Comparison of ENCODE assay signal across 13 cellular contexts in genomic region chr7:30472081-30472770, GRCh38. TPM values are rescaled to one million over a fixed set of nuclear protein-coding genes. Genes with fewer than 3 reads are reported as not detected.
DNase-seq lines count a peak whose midpoint lies in the region; ATAC-seq and TF ChIP-seq lines count a peak whose summit lies in the region.
"Had no signal": no experiment of that assay in that cellular context is flagged by ENCODE, and none has a peak within 500 bp of the region (broad histone marks: within the 10 kb centered on the region; RNA-seq: fewer than 3 reads in every experiment).

No MANE protein-coding gene starts in this region.

- peaks cover 24% of the 10 kb centered on the region for H3K36me3 Mint-ChIP-seq in CD4-positive, CD25-positive, alpha-beta regulatory T cell
- peaks cover 41% of the 10 kb centered on the region for H3K36me3 Mint-ChIP-seq in T-cell

- WGBS in sigmoid colon, 2 donors: 59 to 84% methylated on average over 4 of the region's 4 CpGs

- peak in 1 of 3 donors; percentile 28 for DNase-seq in CD4-positive, CD25-positive, alpha-beta regulatory T cell
- DNase-seq in T-cell (no peak), fibroblast of mammary gland (ENCODE audit: low read depth) (peak; percentile 34), sigmoid colon (peak; percentile 44), T1000 (lab: John Stamatoyannopoulos, UW) (no peak), NCI-H1105 treated with DMSO at 0.1 percent for 48 hours (lab: John Stamatoyannopoulos, UW) (no peak)
- DNase-seq: activated T-cell treated with anti-CD3 and anti-CD28 coated beads, Interleukin-2, amount 50 U/mL, for 1 hour; caudate nucleus; NCI-H2171; OCI-M1 had no signal

- peak overlapping the region in 2 of 3 donors; percentile 34 to 58 for H3K27ac Mint-ChIP-seq in CD4-positive, CD25-positive, alpha-beta regulatory T cell
- no peak overlapping the region for H3K27ac Mint-ChIP-seq in T-cell

- H3K4me1 Mint-ChIP-seq in CD4-positive, CD25-positive, alpha-beta regulatory T cell: peaks cover 40 to 96% (median 74%) of the 10 kb centered on the region in 4 donors
- H3K4me1 Mint-ChIP-seq in T-cell: peaks cover 90 to 94% (median 94%) of the 10 kb centered on the region in 3 donors

- no peak overlapping the region for H3K27ac ChIP-seq in CD4-positive, CD25-positive, alpha-beta regulatory T cell (ENCODE audit: insufficient read depth, low read length, poor library complexity, severe bottlenecking)
- H3K27ac ChIP-seq in sigmoid colon: peak overlapping the region; percentile 74 to 81 (median 80)

- H3K4me3 Mint-ChIP-seq in CD4-positive, CD25-positive, alpha-beta regulatory T cell: peak overlapping the region in 1 of 4 donors; percentile 35
- H3K4me3 Mint-ChIP-seq in T-cell: no peak overlapping the region
- H3K4me3 Mint-ChIP-seq: CD14-positive monocyte had no signal

- no peaks in the 10 kb centered on the region for H3K27me3 Mint-ChIP-seq in CD4-positive, CD25-positive, alpha-beta regulatory T cell
- H3K27me3 Mint-ChIP-seq in T-cell: no peaks in the 10 kb centered on the region

- intact Hi-C loops in sigmoid colon (cut with DNase I): loop anchor here (5.0 to 10.0 kb wide), 3 partner anchors 40 to 190 kb away; partner anchors contain the start of genes GARS1 and ZNRF2

- no peaks in the 10 kb centered on the region for H3K9me3 ChIP-seq in CD4-positive, CD25-positive, alpha-beta regulatory T cell (ENCODE audit: control insufficient read depth in 2 of 2, low read length in 2 of 2)
- H3K9me3 ChIP-seq in sigmoid colon: no peaks in the 10 kb centered on the region

- no peaks in the 10 kb centered on the region for H3K27me3 ChIP-seq in CD4-positive, CD25-positive, alpha-beta regulatory T cell (ENCODE audit: control insufficient read depth, insufficient read depth, low read length)
- no peaks in the 10 kb centered on the region for H3K27me3 ChIP-seq in sigmoid colon

- TF ChIP-seq EP300 in sigmoid colon (IDR thresholded peaks at IDR 0.05): no peak

- peaks cover 20% of the 10 kb centered on the region for H3K36me3 ChIP-seq in CD4-positive, CD25-positive, alpha-beta regulatory T cell (ENCODE audit: control insufficient read depth, insufficient read depth, low read length)
- no peaks in the 10 kb centered on the region for H3K36me3 ChIP-seq in sigmoid colon

- CTCF ChIA-PET in T-cell (lab: Charles Lee): interaction anchor here in 1 of 2 donors (0.7 kb wide), 1 partner anchor 35 kb away, joined by 3 read pairs; no protein-coding TSS in a partner anchor

- no peak for TF ChIP-seq POLR2A in sigmoid colon (IDR thresholded peaks at IDR 0.05)

- ATAC-seq in CD4-positive, CD25-positive, alpha-beta regulatory T cell (ENCODE audit: low read depth in 2 of 2): no peak
- ATAC-seq in T-cell (replicated peaks in 1 of 4): peak in 3 of 4 experiments; percentile 51 to 54 (median 52)
- no peak for ATAC-seq in GM21619 (IDR thresholded peaks at IDR 0.05; ENCODE audit: unreplicated experiment)
- ATAC-seq in GM18520 (IDR thresholded peaks at IDR 0.05; ENCODE audit: unreplicated experiment): no peak

- H3K9me3 Mint-ChIP-seq in CD4-positive, CD25-positive, alpha-beta regulatory T cell: no peaks in the 10 kb centered on the region
- H3K9me3 Mint-ChIP-seq in T-cell: no peaks in the 10 kb centered on the region

- TF ChIP-seq CTCF in fibroblast of mammary gland (conservative IDR thresholded peaks at IDR 0.05; ENCODE audit: control insufficient read depth, insufficient read depth, low read depth, low read length) (no peak), sigmoid colon (IDR thresholded peaks at IDR 0.05) (no peak)

- POLR2A ChIA-PET in T-cell (lab: Charles Lee): no interaction called here

- no peak overlapping the region for H3K4me3 ChIP-seq in CD4-positive, CD25-positive, alpha-beta regulatory T cell (ENCODE audit: low read depth, low read length)
- no peak overlapping the region for H3K4me3 ChIP-seq in fibroblast of mammary gland (ENCODE audit: control insufficient read depth, low read depth, low read length)
- no peak overlapping the region for H3K4me3 ChIP-seq in sigmoid colon

- peaks cover 30% of the 10 kb centered on the region for H3K4me1 ChIP-seq in CD4-positive, CD25-positive, alpha-beta regulatory T cell (ENCODE audit: control insufficient read depth, insufficient read depth, low read length, poor library complexity, severe bottlenecking)
- H3K4me1 ChIP-seq in sigmoid colon: peaks cover 0 to 74% (median 67%) of the 10 kb centered on the region in 4 donors

RNA-seq across cellular contexts. Expression of gene NOD1, which starts 6.4 kb away (rescaled TPM):
- total RNA-seq in CD4-positive, CD25-positive, alpha-beta regulatory T cell: 24.8 TPM
- 1 to 10 TPM; 4.8 to 7.3 (median 7.0) TPM for polyA plus RNA-seq in CD4-positive, CD25-positive, alpha-beta regulatory T cell
- 10 to 100 TPM; 15.6 to 24.6 (median 19.4) TPM for total RNA-seq in T-cell
- total RNA-seq in sigmoid colon: 10 to 100 TPM in 2 of 4 donors, 1 to 10 TPM in 2; 5.9 to 17.5 (median 9.3) TPM
- polyA plus RNA-seq in sigmoid colon: 10 to 100 TPM in 1 of 3 donors, 1 to 10 TPM in 2; 3.0 to 14.1 (median 3.0) TPM

RNA-seq across cellular contexts. Expression of gene GGCT, which starts 32.4 kb away (rescaled TPM):
- total RNA-seq in CD4-positive, CD25-positive, alpha-beta regulatory T cell: 10.9 TPM
- polyA plus RNA-seq in CD4-positive, CD25-positive, alpha-beta regulatory T cell: 10 to 100 TPM; 25.6 to 32.7 (median 28.2) TPM
- total RNA-seq in T-cell (10 to 100 TPM in 4 of 5 donors, 1 to 10 TPM in 1; 7.4 to 14.1 (median 12.5) TPM), sigmoid colon (10 to 100 TPM; 18.8 to 40.9 (median 24.1) TPM)
- 10 to 100 TPM; 64.9 to 97.3 (median 87.3) TPM for polyA plus RNA-seq in sigmoid colon

Comparison
In these comparisons a context has a peak if more than half of its experiments do, and no peak if none do; other contexts are left out.
1. ATAC-seq: peak in T-cell (3 of 4); none in CD4-positive, CD25-positive, alpha-beta regulatory T cell (0 of 2), GM21619 (single experiment) and GM18520 (single experiment).
2. DNase-seq: peak in fibroblast of mammary gland (single experiment) and sigmoid colon (single experiment); none in T-cell (0 of 34), T1000 (single experiment) and NCI-H1105 treated with DMSO at 0.1 percent for 48 hours (single experiment).
3. H3K27ac Mint-ChIP-seq: peak in CD4-positive, CD25-positive, alpha-beta regulatory T cell (2 of 3); none in T-cell (0 of 2).